Comparison of ENCODE assay signal across 16 cellular contexts in genomic region chr1:197781998-197782718, GRCh38. TPM values are rescaled to one million over a fixed set of nuclear protein-coding genes. Genes with fewer than 3 reads are reported as not detected.
DNase-seq lines count a peak whose midpoint lies in the region; FAIRE-seq and TF ChIP-seq lines count a peak whose summit lies in the region.
"Had no signal": no experiment of that assay in that cellular context is flagged by ENCODE, and none has a peak within 500 bp of the region (broad histone marks: within the 10 kb centered on the region; RNA-seq: fewer than 3 reads in every experiment).

No MANE protein-coding gene starts in this region.

- peak overlapping the region; percentile 14 to 55 for H3K27ac ChIP-seq in breast epithelium
- H3K27ac ChIP-seq: cardiac muscle cell, gastroesophageal sphincter had no signal

- H3K9me3 ChIP-seq in breast epithelium, result no peaks in the 10 kb centered on the region
- H3K9me3 ChIP-seq: gastroesophageal sphincter, vagina had no signal

- no peaks in the 10 kb centered on the region for H3K36me3 ChIP-seq in breast epithelium
- H3K36me3 ChIP-seq: cardiac muscle cell, gastroesophageal sphincter, vagina had no signal

- intact Hi-C loops in breast epithelium (cut with DNase I; ENCODE audit: low total_unique reads), result no loop called here
- intact Hi-C loops in activated CD4-positive, alpha-beta T cell treated with anti-CD3 and anti-CD28 coated beads, Interleukin-2, amount 10 ng/mL, durations not matched to agents 24 days and 14 days (cut with micrococcal nuclease), result no loop called here

- H3K27me3 ChIP-seq in breast epithelium, result no peaks in the 10 kb centered on the region
- H3K27me3 ChIP-seq: cardiac muscle cell, gastroesophageal sphincter, vagina had no signal

- H3K9me3 Mint-ChIP-seq in activated CD4-positive, alpha-beta T cell treated with anti-CD3 and anti-CD28 coated beads, Interleukin-2, amount 10 ng/mL, durations not matched to agents 24 days and 14 days, result no peaks in the 10 kb centered on the region
- H3K9me3 Mint-ChIP-seq in endothelial cell (ENCODE audit: unreplicated experiment), result no peaks in the 10 kb centered on the region
- H3K9me3 Mint-ChIP-seq: T-helper 1 cell treated with Interleukin-12 subunit alpha and Interleukin-12 subunit beta and Interleukin-4 antibody, amounts not matched to agents 30 μg/mL and 1 μg/mL, for 36 hours had no signal

- H3K4me1 ChIP-seq in breast epithelium, result no peaks in the 10 kb centered on the region
- H3K4me1 ChIP-seq: gastroesophageal sphincter, vagina had no signal

- TF ChIP-seq POLR2A in breast epithelium (IDR thresholded peaks at IDR 0.05) (no peak), GM12892 (IDR thresholded peaks at IDR 0.05; ENCODE audit: low read depth, low read length) (no peak)

- no peaks in the 10 kb centered on the region for H3K27me3 Mint-ChIP-seq in activated CD4-positive, alpha-beta T cell treated with anti-CD3 and anti-CD28 coated beads, Interleukin-2, amount 10 ng/mL, durations not matched to agents 24 days and 14 days
- no peaks in the 10 kb centered on the region for H3K27me3 Mint-ChIP-seq in endothelial cell (ENCODE audit: unreplicated experiment)
- H3K27me3 Mint-ChIP-seq: activated CD8-positive, alpha-beta T cell treated with anti-CD3 and anti-CD28 coated beads for 36 hours had no signal

- no peak for FAIRE-seq in GM12892 (lab: Jason Lieb, UNC)
- FAIRE-seq: GM18507 had no signal

- no peak overlapping the region for H3K4me3 ChIP-seq in breast epithelium
- H3K4me3 ChIP-seq: cardiac muscle cell, gastroesophageal sphincter had no signal

- H3K27ac Mint-ChIP-seq in activated CD4-positive, alpha-beta T cell treated with anti-CD3 and anti-CD28 coated beads, Interleukin-2, amount 10 ng/mL, durations not matched to agents 24 days and 14 days, result no peak overlapping the region
- H3K27ac Mint-ChIP-seq in endothelial cell (ENCODE audit: unreplicated experiment), result no peak overlapping the region
- H3K27ac Mint-ChIP-seq: activated CD8-positive, alpha-beta T cell treated with anti-CD3 and anti-CD28 coated beads for 36 hours; T-helper 1 cell treated with Interleukin-12 subunit alpha and Interleukin-12 subunit beta and Interleukin-4 antibody, amounts not matched to agents 30 μg/mL and 1 μg/mL, for 36 hours had no signal

- DNase-seq in AG08396 (ENCODE audit: low spot score) (peak; percentile 34), LHCN-M2 (ENCODE audit: low read depth) (peak; percentile 31), breast epithelium (ENCODE audit: low spot score in 2 of 2) (no peak), kidney glomerular epithelial cell (lab: John Stamatoyannopoulos, UW) (peak; percentile 17), endothelial cell (ENCODE audit: low spot score) (no peak), cortex of kidney (lab: John Stamatoyannopoulos, UW) (no peak), GM12892 (ENCODE audit: insufficient read length) (no peak)
- DNase-seq in activated CD4-positive, alpha-beta T cell treated with anti-CD3 and anti-CD28 coated beads, Interleukin-2, amount 10 ng/mL, durations not matched to agents 24 days and 14 days, result no peak
- DNase-seq: activated CD8-positive, alpha-beta T cell treated with anti-CD3 and anti-CD28 coated beads for 36 hours; activated effector memory CD4-positive, alpha-beta T cell treated with anti-CD3 and anti-CD28 coated beads, Interleukin-2, amount 50 U/mL, for 16 hours; NCI-H2171 treated with DMSO at 0.1 percent for 48 hours had no signal

- H3K4me3 Mint-ChIP-seq in activated CD4-positive, alpha-beta T cell treated with anti-CD3 and anti-CD28 coated beads, Interleukin-2, amount 10 ng/mL, durations not matched to agents 24 days and 14 days, result no peak overlapping the region
- H3K4me3 Mint-ChIP-seq in endothelial cell (ENCODE audit: unreplicated experiment), result no peak overlapping the region
- H3K4me3 Mint-ChIP-seq: activated CD8-positive, alpha-beta T cell treated with anti-CD3 and anti-CD28 coated beads for 36 hours; T-helper 1 cell treated with Interleukin-12 subunit alpha and Interleukin-12 subunit beta and Interleukin-4 antibody, amounts not matched to agents 30 μg/mL and 1 μg/mL, for 36 hours had no signal

- peaks cover 21% of the 10 kb centered on the region for H3K4me1 Mint-ChIP-seq in activated CD4-positive, alpha-beta T cell treated with anti-CD3 and anti-CD28 coated beads, Interleukin-2, amount 10 ng/mL, durations not matched to agents 24 days and 14 days
- no peaks in the 10 kb centered on the region for H3K4me1 Mint-ChIP-seq in endothelial cell (ENCODE audit: unreplicated experiment)

- no peaks in the 10 kb centered on the region for H3K36me3 Mint-ChIP-seq in activated CD4-positive, alpha-beta T cell treated with anti-CD3 and anti-CD28 coated beads, Interleukin-2, amount 10 ng/mL, durations not matched to agents 24 days and 14 days (ENCODE audit: low read depth)
- H3K36me3 Mint-ChIP-seq in endothelial cell (ENCODE audit: low read depth, unreplicated experiment), result no peaks in the 10 kb centered on the region

- TF ChIP-seq CTCF in breast epithelium (IDR thresholded peaks at IDR 0.05) (no peak), endothelial cell (IDR thresholded peaks at IDR 0.05; ENCODE audit: unreplicated experiment) (no peak)

RNA-seq across cellular contexts. Expression of gene DENND1B, which starts 6.9 kb away (rescaled TPM):
- total RNA-seq in LHCN-M2 (2014; rRNA removed) (4.5 and 6.5 TPM in 2 replicates), breast epithelium (10 to 100 TPM; 10.1 to 54.7 (median 29.8) TPM), endothelial cell (ENCODE audit: unreplicated experiment) (7.5 TPM)
- 1.2 TPM for polyA plus RNA-seq in LHCN-M2 (2012)
- 15.0 and 16.8 TPM in 2 replicates for total RNA-seq in activated CD4-positive, alpha-beta T cell treated with anti-CD3 and anti-CD28 coated beads, Interleukin-2, amount 10 ng/mL, durations not matched to agents 24 days and 14 days
- polyA plus RNA-seq in GM12892 (2012; ENCODE audit: missing spikeins), result 2.4 TPM

Comparison
In these comparisons a context has a peak if more than half of its experiments do, and no peak if none do; other contexts are left out.
1. DNase-seq: peak in AG08396 (single experiment), LHCN-M2 (single experiment) and kidney glomerular epithelial cell (single experiment); none in breast epithelium (0 of 2), activated CD4-positive, alpha-beta T cell treated with anti-CD3 and anti-CD28 coated beads, Interleukin-2, amount 10 ng/mL, durations not matched to agents 24 days and 14 days (single experiment), endothelial cell (single experiment), cortex of kidney (single experiment) and GM12892 (single experiment).